8 cellular contexts compared by ENCODE assay signal in the genomic region with DNA sequence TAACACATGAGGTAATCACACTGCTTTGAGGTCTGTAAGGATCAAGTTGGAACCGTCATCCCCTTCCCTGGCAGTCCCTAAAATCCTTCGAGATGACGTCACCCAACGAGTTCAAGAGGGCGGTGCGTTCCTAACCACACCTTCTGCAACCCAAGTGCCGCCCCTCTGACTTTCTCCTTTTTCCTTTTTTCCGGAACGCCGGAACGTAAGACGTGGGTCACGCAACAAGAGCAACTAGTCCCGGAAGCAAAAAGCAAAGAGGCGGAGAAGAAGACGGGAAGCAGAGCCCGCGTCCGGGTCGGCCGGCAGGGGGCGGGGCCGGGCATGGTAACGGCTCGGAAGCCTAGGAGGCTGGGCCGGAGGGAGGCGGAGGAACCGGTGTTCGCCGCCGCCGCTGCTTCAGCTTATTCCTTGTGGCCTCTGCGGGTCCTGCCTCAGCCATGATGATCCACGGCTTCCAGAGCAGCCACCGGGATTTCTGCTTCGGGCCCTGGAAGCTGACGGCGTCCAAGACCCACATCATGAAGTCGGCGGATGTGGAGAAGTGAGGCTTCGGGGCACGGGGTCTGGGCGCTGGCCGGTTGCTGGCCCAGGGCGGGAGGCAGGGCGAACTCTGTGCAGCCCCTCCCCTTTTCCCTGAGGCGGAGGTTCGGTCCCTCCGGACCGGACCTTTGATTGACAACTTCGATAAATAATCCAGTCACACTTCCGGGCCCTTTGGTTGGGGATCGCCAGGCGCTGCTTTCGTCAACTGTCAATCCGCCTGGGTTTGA. TPM values are rescaled to one million over a fixed set of nuclear protein-coding genes. Genes with fewer than 3 reads are reported as not detected.
A peak's percentile ranks its signal among the peaks of the same experiment; 100 is the strongest.
DNase-seq lines count a peak whose midpoint lies in the region; ATAC-seq and TF ChIP-seq lines count a peak whose summit lies in the region.

A gene (plus strand): TSS at position 325 of the 773 bp plus-strand sequence. CDS start 116 bp downstream, at position 441.

- H3K9me3 ChIP-seq in IMR-90 (ENCODE audit: control insufficient read depth, insufficient read depth, low read length) (no peaks in the 10 kb centered on the region), OCI-LY7 (ENCODE audit: low read length) (no peaks in the 10 kb centered on the region), mucosa of descending colon (no peaks in the 10 kb centered on the region)

- WGBS in IMR-90 (ENCODE audit: extremely low coverage in 2 of 2, insufficient read length in 1 of 2), 2 experiments, result 2% methylated on average over 13 of the region's 56 CpGs; no CpG with 5 or more reads in 1 of the 2 experiments

- H3K18ac ChIP-seq in IMR-90 (ENCODE audit: low read depth, low read length), result peak within 1 kb of the TSS; percentile 40

- peak within 1 kb of the TSS; percentile 79 for H3K4me2 ChIP-seq in IMR-90 (ENCODE audit: low read depth, low read length)
- peak within 1 kb of the TSS; percentile 99 for H3K4me2 ChIP-seq in OCI-LY7 (ENCODE audit: low read length)

- peak within 1 kb of the TSS; percentile 82 for H3K4ac ChIP-seq in IMR-90 (ENCODE audit: low read depth, low read length)

- dilution Hi-C loops in IMR-90 (cut with HindIII; ENCODE audit: low sequenced_read_pairs, unreplicated experiment), result no loop called here

- H3K36me3 ChIP-seq in IMR-90 (ENCODE audit: control insufficient read depth, insufficient read depth, low read length) (no peaks in the 10 kb centered on the region; the same call in 1 of the 2 replicates), OCI-LY7 (ENCODE audit: insufficient read depth, low read length) (peaks cover 2% of the 10 kb centered on the region; the same call in 1 of the 2 replicates), mucosa of descending colon (ENCODE audit: low read depth) (no peaks in the 10 kb centered on the region)

- H4K8ac ChIP-seq in IMR-90 (ENCODE audit: low read depth in 2 of 2, low read length in 2 of 2), result peak within 1 kb of the TSS; percentile 76 to 91

- H3K14ac ChIP-seq in IMR-90 (replicated peaks; ENCODE audit: low read depth, low read length), result peak within 1 kb of the TSS; percentile 85

- H3K23ac ChIP-seq in IMR-90 (ENCODE audit: low read depth, low read length), result peak within 1 kb of the TSS; percentile 75

- DNase-seq in DMS153 (lab: John Stamatoyannopoulos, UW) (peak; percentile 99), IMR-90 (peak; percentile 100), OCI-LY7 (ENCODE audit: low spot score) (peak; percentile 95), activated T-cell treated with anti-CD3 and anti-CD28 coated beads for 24 hours (ENCODE audit: low read depth) (peak; percentile 93), epithelial cell of prostate (ENCODE audit: low read depth, low spot score) (peak; percentile 90), mucosa of descending colon (peak; percentile 96 to 98 (median 97))
- peak; percentile 91 for DNase-seq in stimulated activated CD8-positive, alpha-beta memory T cell treated with anti-CD3 and anti-CD28 coated beads, Interleukin-4, amount 100 ng/mL, for 24 hours (ENCODE audit: low read depth)

- H3K9ac ChIP-seq in IMR-90 (ENCODE audit: low read depth, low read length), result peak within 1 kb of the TSS; percentile 80

- CTCF ChIA-PET in IMR-90 (lab: Yijun Ruan, JAX) (no interaction called here), OCI-LY7 (lab: Charles Lee; ENCODE audit: unreplicated experiment) (interaction anchor here (1.0 kb wide), 1 partner anchor 10 kb away, joined by 3 read pairs; no protein-coding TSS in a partner anchor)

- TF ChIP-seq CTCF in IMR-90 (conservative IDR thresholded peaks at IDR 0.05; ENCODE audit: low read depth, low read length) (peak; percentile 65), OCI-LY7 (conservative IDR thresholded peaks at IDR 0.05; ENCODE audit: low read length) (peak; percentile 51; the same call in 1 of the 2 replicates), mucosa of descending colon (IDR thresholded peaks at IDR 0.05) (peak; percentile 60)

- H3K9me2 ChIP-seq in OCI-LY7 (ENCODE audit: insufficient read depth, low read length), result no peaks in the 10 kb centered on the region

- intact Hi-C loops in IMR-90 (cut with micrococcal nuclease) (loop anchor here (2.0 to 5.0 kb wide), 2 partner anchors 42 to 462 kb away; a partner anchor contains a TSS), OCI-LY7 (cut with micrococcal nuclease; ENCODE audit: unreplicated experiment) (loop anchor here (2.0 kb wide), 2 partner anchors 48 to 242 kb away; a partner anchor contains a TSS), mucosa of descending colon (cut with DNase I, micrococcal nuclease) (no loop called here)

- H2BK20ac ChIP-seq in IMR-90 (ENCODE audit: low read depth, low read length), result peak within 1 kb of the TSS; percentile 7

- H2BK120ac ChIP-seq in IMR-90 (ENCODE audit: low read depth, low read length), result peak within 1 kb of the TSS; percentile 63

- H2AK5ac ChIP-seq in IMR-90 (ENCODE audit: low read depth, low read length), result peak within 1 kb of the TSS; percentile 41; the same call in 1 of the 2 replicates

- in situ Hi-C loops in IMR-90 (cut with MboI; ENCODE audit: low sequenced_read_pairs), result no loop called here

- H4K91ac ChIP-seq in IMR-90 (ENCODE audit: insufficient read depth, low read depth, low read length), result peak within 1 kb of the TSS; percentile 74

- H3K79me2 ChIP-seq in OCI-LY7 (ENCODE audit: insufficient read depth, low read depth, low read length), result peaks cover 47% of the 10 kb centered on the region

- ATAC-seq in GM21528 (IDR thresholded peaks at IDR 0.05; ENCODE audit: low FRiP score, unreplicated experiment) (peak; percentile 89), IMR-90 (ENCODE audit: low read depth) (peak; percentile 97), mucosa of descending colon (peak; percentile 98)

- H3K4me1 ChIP-seq in IMR-90 (ENCODE audit: control insufficient read depth, insufficient read depth, low read length) (no peaks in the 10 kb centered on the region), OCI-LY7 (ENCODE audit: insufficient read depth, low read length, poor library complexity, severe bottlenecking) (peaks cover 20% of the 10 kb centered on the region), mucosa of descending colon (ENCODE audit: low read depth) (peaks cover 8% of the 10 kb centered on the region)

- H3K27ac ChIP-seq in IMR-90 (ENCODE audit: insufficient read depth, low read length), result peak within 1 kb of the TSS; percentile 89
- peak within 1 kb of the TSS; percentile 76 for H3K27ac ChIP-seq in OCI-LY7 (ENCODE audit: low read depth, low read length, poor library complexity, severe bottlenecking)
- H3K27ac ChIP-seq in epithelial cell of prostate, result peak within 1 kb of the TSS; percentile 93

- no peaks in the 10 kb centered on the region for H3K27me3 ChIP-seq in IMR-90 (ENCODE audit: control insufficient read depth, insufficient read depth, low read length)

- H4K20me1 ChIP-seq in IMR-90 (ENCODE audit: insufficient read depth, low read length) (no peaks in the 10 kb centered on the region; the same call in 1 of the 2 replicates), OCI-LY7 (ENCODE audit: insufficient read depth, low read length) (peaks cover 6% of the 10 kb centered on the region; the same call in 1 of the 2 replicates)

- no TSS peak for BruUV-seq in IMR-90 (replicated peaks; lab: Mats Ljungman, UMichigan)
- BruUV-seq in OCI-LY7 (replicated peaks; lab: Mats Ljungman, UMichigan), result no TSS peak

- peak within 1 kb of the TSS; percentile 28 for H4K5ac ChIP-seq in IMR-90 (ENCODE audit: low read depth, low read length)

- peak; percentile 68 for TF ChIP-seq POLR2A in IMR-90 (IDR thresholded peaks at IDR 0.05; ENCODE audit: low read depth, low read length)

- POLR2A ChIA-PET in IMR-90 (lab: Charles Lee; ENCODE audit: unreplicated experiment) (no interaction called here), OCI-LY7 (lab: Charles Lee) (interaction anchor here (0.7 to 1.7 kb wide), 2 partner anchors 14 to 81 kb away, joined by 3 to 7 read pairs; no protein-coding TSS in a partner anchor)

- H2AK9ac ChIP-seq in IMR-90 (replicated peaks; ENCODE audit: low read depth, low read length, poor library complexity), result peak within 1 kb of the TSS; percentile 96

- no peaks in the 10 kb centered on the region for H3K9me1 ChIP-seq in IMR-90 (ENCODE audit: insufficient read depth, low read length)

- H3K79me1 ChIP-seq in IMR-90 (ENCODE audit: low read depth in 1 of 2, low read length in 2 of 2), result peaks cover 11 to 22% of the 10 kb centered on the region in 2 experiments

- H3K56ac ChIP-seq in IMR-90 (ENCODE audit: extremely low read depth, insufficient read depth, low read length), result peak within 1 kb of the TSS; percentile 80

- peak within 1 kb of the TSS; percentile 71 for H2BK5ac ChIP-seq in IMR-90 (ENCODE audit: low read depth, low read length, poor library complexity, severe bottlenecking)

- peak; percentile 31; the same call in 1 of the 2 replicates for TF ChIP-seq RAD21 in IMR-90 (IDR thresholded peaks at IDR 0.05; ENCODE audit: low read length)

- H2AFZ ChIP-seq in IMR-90 (replicated peaks; ENCODE audit: low read length, poor library complexity) (peak within 1 kb of the TSS; percentile 99), OCI-LY7 (ENCODE audit: low read length) (peak within 1 kb of the TSS; percentile 99)

- peak within 1 kb of the TSS; percentile 50; the same call in 2 of the 3 replicates for H2BK15ac ChIP-seq in IMR-90 (ENCODE audit: low read depth, low read length)

- peak within 1 kb of the TSS; percentile 74 for H3K4me3 ChIP-seq in IMR-90 (ENCODE audit: insufficient read depth, low read depth, low read length)
- H3K4me3 ChIP-seq in OCI-LY7 (ENCODE audit: low read depth, low read length, poor library complexity, severe bottlenecking), result peak within 1 kb of the TSS; percentile 82
- peak within 1 kb of the TSS; percentile 76 for H3K4me3 ChIP-seq in mucosa of descending colon

TF ChIP-seq in IMR-90, 13 proteins besides CTCF, POLR2A, EP300 and RAD21 (continues in another document):
- TF ChIP-seq, protein P1, sequence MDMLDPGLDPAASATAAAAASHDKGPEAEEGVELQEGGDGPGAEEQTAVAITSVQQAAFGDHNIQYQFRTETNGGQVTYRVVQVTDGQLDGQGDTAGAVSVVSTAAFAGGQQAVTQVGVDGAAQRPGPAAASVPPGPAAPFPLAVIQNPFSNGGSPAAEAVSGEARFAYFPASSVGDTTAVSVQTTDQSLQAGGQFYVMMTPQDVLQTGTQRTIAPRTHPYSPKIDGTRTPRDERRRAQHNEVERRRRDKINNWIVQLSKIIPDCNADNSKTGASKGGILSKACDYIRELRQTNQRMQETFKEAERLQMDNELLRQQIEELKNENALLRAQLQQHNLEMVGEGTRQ (IDR thresholded peaks at IDR 0.05; ENCODE audit: low read depth, low read length), result peak; percentile 23; the same call in 1 of the 2 replicates
- TF ChIP-seq RCOR1 (IDR thresholded peaks at IDR 0.05; ENCODE audit: insufficient replicate concordance, low read length) (no peak), MAZ (IDR thresholded peaks at IDR 0.05; ENCODE audit: borderline replicate concordance, low read depth, low read length) (peak; percentile 64), FOS (IDR thresholded peaks at IDR 0.05; ENCODE audit: low read depth, low read length) (peak; percentile 78)

RNA-seq across cellular contexts. Expression of the gene that starts here (rescaled TPM):
- total RNA-seq in IMR-90 (2012; rRNA removed) (15.4 and 41.1 TPM in 2 replicates), OCI-LY7 (2022) (54.3 and 64.8 TPM in 2 replicates), mucosa of descending colon (10 to 100 TPM; 30.1 to 37.4 (median 33.5) TPM)
- 20.0 and 23.8 TPM in 2 replicates for polyA plus RNA-seq in IMR-90 (2012; rRNA removed)
- 4.2 and 5.3 TPM in 2 replicates for polyA plus RNA-seq in IMR-90 (2012; cell fraction: cytosol; rRNA removed)
- 1.7 and 7.9 TPM in 2 replicates for polyA plus RNA-seq in IMR-90 (2012; cell fraction: nucleus; rRNA removed; ENCODE audit: low replicate concordance)
- total RNA-seq in OCI-LY7 (2014; rRNA removed; shearing (Covaris generic)), result 36.0 and 37.8 TPM in 2 replicates

Comparison
In these comparisons a context has a peak if more than half of its experiments do, and no peak if none do; other contexts are left out.
1. Peak in every context shown above with its lines: DNase-seq, ATAC-seq, H3K4me3 ChIP-seq and H3K27ac ChIP-seq.
2. intact Hi-C loops: an anchor here in IMR-90 (2.0 to 5.0 kb wide) and OCI-LY7 (2.0 kb wide); none called in mucosa of descending colon.